ENCODE assay signal across 7 cellular contexts in the genomic region with DNA sequence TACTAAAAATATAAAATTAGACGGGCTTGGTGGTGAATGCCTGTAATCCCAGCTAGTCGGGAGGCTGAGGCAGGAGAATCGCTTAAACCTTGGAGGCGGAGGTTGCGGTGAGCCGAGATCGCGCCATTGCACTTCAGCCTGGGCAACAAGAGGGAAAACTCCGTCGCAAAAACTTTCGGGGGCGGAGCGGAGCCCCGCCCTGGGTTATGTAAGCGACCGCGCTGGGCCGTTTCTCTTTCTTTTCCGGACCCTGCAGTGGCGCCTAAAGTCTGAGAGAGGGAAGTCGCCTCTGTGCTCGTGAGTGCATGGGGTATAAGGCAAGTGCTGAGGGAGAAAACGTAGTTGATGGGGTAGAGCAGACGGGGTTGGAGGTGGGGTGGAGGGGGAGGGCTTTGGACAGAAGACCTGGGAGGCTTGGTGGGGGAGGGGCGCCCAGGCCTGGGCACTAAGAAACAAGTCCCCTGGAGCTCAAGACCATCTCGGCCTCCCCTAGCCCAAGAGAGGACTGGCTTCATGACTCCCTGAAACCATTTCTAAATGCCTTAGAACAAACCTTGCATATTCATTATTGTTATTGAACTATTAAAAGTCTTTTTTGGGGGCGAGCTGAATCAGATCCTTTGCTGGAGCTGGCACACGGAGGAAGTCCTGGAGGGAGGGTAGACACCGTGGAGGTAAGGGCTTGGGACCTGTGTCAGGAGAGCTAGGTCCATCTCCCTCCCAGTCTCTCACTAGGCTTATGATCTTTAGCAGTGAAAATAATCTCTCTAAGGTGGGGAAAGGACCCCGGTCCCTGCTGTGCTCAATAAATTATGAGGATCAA. TPM values are rescaled to one million over a fixed set of nuclear protein-coding genes. Genes with fewer than 3 reads are reported as not detected.
DNase-seq lines count a peak whose midpoint lies in the region; ATAC-seq and TF ChIP-seq lines count a peak whose summit lies in the region.

No MANE protein-coding gene starts in this region.

- H2AFZ ChIP-seq in MM.1S (ENCODE audit: low read length) = peak overlapping the region; percentile 92

- peak overlapping the region; percentile 87 for H3K27ac Mint-ChIP-seq in activated CD4-positive, alpha-beta memory T cell treated with anti-CD3 and anti-CD28 coated beads, Interleukin-2, amount 10 ng/mL, durations not matched to agents 7 days and 5 days

- DNase-seq in MM.1S = peak; percentile 72
- peak; percentile 84 for DNase-seq in activated CD4-positive, alpha-beta memory T cell treated with anti-CD3 and anti-CD28 coated beads, Interleukin-2, amount 10 ng/mL, durations not matched to agents 7 days and 5 days
- peak; percentile 63 for DNase-seq in effector CD8-positive, alpha-beta T cell (lab: John Stamatoyannopoulos, UW)
- DNase-seq in stimulated activated CD8-positive, alpha-beta memory T cell treated with anti-CD3 and anti-CD28 coated beads, Interleukin-2, amount 100 ng/mL, for 48 hours (ENCODE audit: low read depth in 2 of 2) = peak; percentile 52 to 61

- WGBS in mesodermal cell (ENCODE audit: insufficient coverage in 2 of 2), 2 experiments = 7% methylated on average over 10 to 23 of the region's 30 CpGs

- peaks cover 3% of the 10 kb centered on the region for H3K36me3 Mint-ChIP-seq in activated CD4-positive, alpha-beta memory T cell treated with anti-CD3 and anti-CD28 coated beads, Interleukin-2, amount 10 ng/mL, durations not matched to agents 7 days and 5 days (ENCODE audit: low read depth)

- H3K9me2 ChIP-seq in MM.1S (replicated peaks; ENCODE audit: insufficient read depth, low read length) = no peaks in the 10 kb centered on the region

- peak; percentile 80 for TF ChIP-seq POLR2A in GM19099 (IDR thresholded peaks at IDR 0.05; ENCODE audit: extremely low read depth, insufficient read length, low read depth)

- peak overlapping the region; percentile 87 for H3K4me3 Mint-ChIP-seq in activated CD4-positive, alpha-beta memory T cell treated with anti-CD3 and anti-CD28 coated beads, Interleukin-2, amount 10 ng/mL, durations not matched to agents 7 days and 5 days

- no peaks in the 10 kb centered on the region for H3K9me3 ChIP-seq in MM.1S (replicated peaks; ENCODE audit: insufficient read depth, low read length)
- H3K9me3 ChIP-seq in mesodermal cell (ENCODE audit: control insufficient read depth, low read length) = no peaks in the 10 kb centered on the region

- peak overlapping the region; percentile 97 for H3K4me2 ChIP-seq in MM.1S (ENCODE audit: low read depth, low read length)

- no peak for ATAC-seq in HG03565 (IDR thresholded peaks at IDR 0.05; ENCODE audit: unreplicated experiment)

- no peaks in the 10 kb centered on the region for H4K20me1 ChIP-seq in MM.1S (ENCODE audit: insufficient read depth, low read length)

- no peaks in the 10 kb centered on the region for H3K27me3 ChIP-seq in MM.1S (replicated peaks; ENCODE audit: insufficient read depth, low read length)

- peaks cover 53% of the 10 kb centered on the region for H3K4me1 Mint-ChIP-seq in activated CD4-positive, alpha-beta memory T cell treated with anti-CD3 and anti-CD28 coated beads, Interleukin-2, amount 10 ng/mL, durations not matched to agents 7 days and 5 days

- H3K9me3 Mint-ChIP-seq in activated CD4-positive, alpha-beta memory T cell treated with anti-CD3 and anti-CD28 coated beads, Interleukin-2, amount 10 ng/mL, durations not matched to agents 7 days and 5 days = no peaks in the 10 kb centered on the region

- H3F3A ChIP-seq in MM.1S (ENCODE audit: insufficient read depth, low read length) = peaks cover 30% of the 10 kb centered on the region

- H3K27me3 Mint-ChIP-seq in activated CD4-positive, alpha-beta memory T cell treated with anti-CD3 and anti-CD28 coated beads, Interleukin-2, amount 10 ng/mL, durations not matched to agents 7 days and 5 days = peaks cover 2% of the 10 kb centered on the region

- peak overlapping the region; percentile 85 for H3K4me3 ChIP-seq in MM.1S (ENCODE audit: low read length)
- peak overlapping the region; percentile 66 for H3K4me3 ChIP-seq in mesodermal cell (ENCODE audit: extremely low read depth, insufficient read depth, low read length, poor library complexity, severe bottlenecking)

- POLR2A ChIA-PET in activated CD4-positive, alpha-beta memory T cell treated with anti-CD3 and anti-CD28 coated beads, Interleukin-2, amount 10 ng/mL, durations not matched to agents 7 days and 5 days (lab: Charles Lee) = interaction anchor here (1.0 to 2.8 kb wide), 18 partner anchors 9 to 242 kb away, joined by 3 to 20 read pairs (median 4); a partner anchor contains a TSS

- CTCF ChIA-PET in activated CD4-positive, alpha-beta memory T cell treated with anti-CD3 and anti-CD28 coated beads, Interleukin-2, amount 10 ng/mL, durations not matched to agents 7 days and 5 days (lab: Charles Lee) = interaction anchor here (0.6 to 4.9 kb wide), 11 partner anchors 39 to 1349 kb away, joined by 3 to 46 read pairs (median 5); a partner anchor contains a TSS

- H3K79me2 ChIP-seq in MM.1S (ENCODE audit: low read length) = peaks cover 37% of the 10 kb centered on the region

- H3K27ac ChIP-seq in MM.1S (ENCODE audit: low read length) (peak overlapping the region; percentile 46; the same call in 1 of the 2 replicates), mesodermal cell (ENCODE audit: low read depth, low read length, severe bottlenecking) (peak overlapping the region; percentile 95)

- peaks cover 27% of the 10 kb centered on the region for H3K4me1 ChIP-seq in MM.1S (ENCODE audit: low read length)
- peaks cover 24% of the 10 kb centered on the region for H3K4me1 ChIP-seq in mesodermal cell (ENCODE audit: control insufficient read depth, insufficient read depth, low read length, poor library complexity, severe bottlenecking)

- H3K9ac ChIP-seq in MM.1S (ENCODE audit: low read length) = peak overlapping the region; percentile 65

- H3K36me3 ChIP-seq in MM.1S (replicated peaks; ENCODE audit: insufficient read depth, low read length) (no peaks in the 10 kb centered on the region), mesodermal cell (ENCODE audit: control insufficient read depth, insufficient read depth, low read length) (no peaks in the 10 kb centered on the region)

- TF ChIP-seq CTCF in MM.1S (IDR thresholded peaks at IDR 0.05; ENCODE audit: low read length) = no peak

RNA-seq across cellular contexts. Expression of a gene that starts 2.7 kb away (rescaled TPM):
- 10 to 100 TPM; 12.0 to 12.3 TPM for total RNA-seq in activated CD4-positive, alpha-beta memory T cell treated with anti-CD3 and anti-CD28 coated beads, Interleukin-2, amount 10 ng/mL, durations not matched to agents 7 days and 5 days
- 43.7 TPM for polyA plus RNA-seq in mesodermal cell (2013, experiment 1 of 2)
- 32.7 TPM for polyA plus RNA-seq in mesodermal cell (2013, experiment 2 of 2)

RNA-seq across cellular contexts. Expression of a gene that starts 43.7 kb away (rescaled TPM):
- total RNA-seq in activated CD4-positive, alpha-beta memory T cell treated with anti-CD3 and anti-CD28 coated beads, Interleukin-2, amount 10 ng/mL, durations not matched to agents 7 days and 5 days = 1,000 to 10,000 TPM; 5,151 to 5,157 TPM
- polyA plus RNA-seq in mesodermal cell (2013, experiment 1 of 2) = 105 TPM
- 81.9 TPM for polyA plus RNA-seq in mesodermal cell (2013, experiment 2 of 2)
